In genomic region chr3:188583476-188584161, GRCh38 we compare ENCODE assay signal across 10 cellular contexts.
A peak's percentile ranks its signal among the peaks of the same experiment; 100 is the strongest.
DNase-seq lines count a peak whose midpoint lies in the region; ATAC-seq lines count a peak whose summit lies in the region.
"Had no signal": no experiment of that assay in that cellular context is flagged by ENCODE, and none has a peak within 500 bp of the region (broad histone marks: within the 10 kb centered on the region; RNA-seq: fewer than 3 reads in every experiment).

No MANE protein-coding gene starts in this region.

- intact Hi-C loops in activated T-helper 2 cell treated with anti-CD3 and anti-CD28 coated beads, Interferon-gamma antibody, Interleukin-2, Interleukin-4, amounts not matched to agents 10 μg/mL and 5 μg/mL and 100 μg/mL, durations not matched to agents 14 hours and 24 hours and 36 hours (cut with micrococcal nuclease) = loop anchor here (1.0 to 10.0 kb wide), 9 partner anchors 100 to 839 kb away; partner anchors contain the start of gene BCL6

- H3K23ac ChIP-seq in mesendoderm (ENCODE audit: low read length) = no peak overlapping the region

- H3K4me3 ChIP-seq in mesendoderm (ENCODE audit: low read length) (no peak overlapping the region), MG63 (no peak overlapping the region)

- H3K9me3 ChIP-seq in MG63 = no peaks in the 10 kb centered on the region

- H3K9ac ChIP-seq in mesendoderm (ENCODE audit: low read length) = no peak overlapping the region

- CTCF ChIA-PET in activated CD8-positive, alpha-beta memory T cell treated with anti-CD3 and anti-CD28 coated beads, Interleukin-2, amount 10 ng/mL, durations not matched to agents 7 days and 5 days (lab: Charles Lee) = interaction anchor here (0.8 kb wide), 1 partner anchor 843 kb away, joined by 5 read pairs; no protein-coding TSS in a partner anchor

- peaks cover 5% of the 10 kb centered on the region for H3K4me1 ChIP-seq in mesendoderm (ENCODE audit: control insufficient read depth, low read depth, low read length)

- peak; percentile 67 for DNase-seq in activated CD8-positive, alpha-beta memory T cell treated with anti-CD3 and anti-CD28 coated beads for 24 hours
- no peak for DNase-seq in activated CD8-positive, alpha-beta memory T cell treated with anti-CD3 and anti-CD28 coated beads, Interleukin-2, amount 10 ng/mL, durations not matched to agents 7 days and 5 days
- no peak for DNase-seq in activated T-helper 2 cell treated with anti-CD3 and anti-CD28 coated beads, Interferon-gamma antibody, Interleukin-2, Interleukin-4, amounts not matched to agents 10 μg/mL and 5 μg/mL and 100 μg/mL, durations not matched to agents 14 hours and 24 hours and 36 hours (ENCODE audit: low spot score)
- DNase-seq in mesendoderm (no peak), MG63 (no peak), KG1 (lab: John Stamatoyannopoulos, UW) (no peak)
- DNase-seq: NCI-H2227 treated with DMSO at 0.1 percent for 48 hours, posterior cingulate gyrus had no signal

- H3K79me2 ChIP-seq in mesendoderm (ENCODE audit: control insufficient read depth, insufficient read depth, low read length) = no peaks in the 10 kb centered on the region

- no peak overlapping the region for H2BK15ac ChIP-seq in mesendoderm (replicated peaks; ENCODE audit: low read depth)

- H3K4me3 Mint-ChIP-seq in activated CD8-positive, alpha-beta memory T cell treated with anti-CD3 and anti-CD28 coated beads, Interleukin-2, amount 10 ng/mL, durations not matched to agents 7 days and 5 days = no peak overlapping the region
- H3K4me3 Mint-ChIP-seq in activated T-helper 2 cell treated with anti-CD3 and anti-CD28 coated beads, Interferon-gamma antibody, Interleukin-2, Interleukin-4, amounts not matched to agents 10 μg/mL and 5 μg/mL and 100 μg/mL, durations not matched to agents 14 hours and 24 hours and 36 hours (ENCODE audit: low read depth) = peak overlapping the region; percentile 13
- H3K4me3 Mint-ChIP-seq in stimulated activated memory B cell treated with anti-CD40 and anti-IgM and Interleukin-4, amounts not matched to agents 10 μg/mL and 1 μg/mL and 100 μg/mL, for 72 hours = no peak overlapping the region

- H3K27ac ChIP-seq in mesendoderm (ENCODE audit: low read depth, low read length) = no peak overlapping the region

- H3K79me1 ChIP-seq in mesendoderm (ENCODE audit: low read length) = no peaks in the 10 kb centered on the region

- H3K4me2 ChIP-seq in mesendoderm (ENCODE audit: low read length) = no peak overlapping the region

- no peak overlapping the region for H4K5ac ChIP-seq in mesendoderm (ENCODE audit: low read length)

- no peak overlapping the region for H2BK5ac ChIP-seq in mesendoderm (ENCODE audit: low read length)

- H3K27me3 Mint-ChIP-seq in activated CD8-positive, alpha-beta memory T cell treated with anti-CD3 and anti-CD28 coated beads, Interleukin-2, amount 10 ng/mL, durations not matched to agents 7 days and 5 days = no peaks in the 10 kb centered on the region
- H3K27me3 Mint-ChIP-seq in activated T-helper 2 cell treated with anti-CD3 and anti-CD28 coated beads, Interferon-gamma antibody, Interleukin-2, Interleukin-4, amounts not matched to agents 10 μg/mL and 5 μg/mL and 100 μg/mL, durations not matched to agents 14 hours and 24 hours and 36 hours (ENCODE audit: low read depth) = no peaks in the 10 kb centered on the region
- H3K27me3 Mint-ChIP-seq in stimulated activated memory B cell treated with anti-CD40 and anti-IgM and Interleukin-4, amounts not matched to agents 10 μg/mL and 1 μg/mL and 100 μg/mL, for 72 hours = no peaks in the 10 kb centered on the region

- peak overlapping the region; percentile 6 for H3K56ac ChIP-seq in mesendoderm (ENCODE audit: low read length)

- WGBS in mesendoderm (ENCODE audit: extremely low coverage, insufficient coverage, low lambda C conversion rate) = no CpG with 5 or more reads among the region's 8 CpGs

- no peak overlapping the region for H3K27ac Mint-ChIP-seq in activated CD8-positive, alpha-beta memory T cell treated with anti-CD3 and anti-CD28 coated beads, Interleukin-2, amount 10 ng/mL, durations not matched to agents 7 days and 5 days
- H3K27ac Mint-ChIP-seq in activated T-helper 2 cell treated with anti-CD3 and anti-CD28 coated beads, Interferon-gamma antibody, Interleukin-2, Interleukin-4, amounts not matched to agents 10 μg/mL and 5 μg/mL and 100 μg/mL, durations not matched to agents 14 hours and 24 hours and 36 hours = no peak overlapping the region
- H3K27ac Mint-ChIP-seq in stimulated activated memory B cell treated with anti-CD40 and anti-IgM and Interleukin-4, amounts not matched to agents 10 μg/mL and 1 μg/mL and 100 μg/mL, for 72 hours = no peak overlapping the region

- H3K18ac ChIP-seq in mesendoderm (ENCODE audit: low read length) = no peak overlapping the region

- H3K4me1 Mint-ChIP-seq in activated CD8-positive, alpha-beta memory T cell treated with anti-CD3 and anti-CD28 coated beads, Interleukin-2, amount 10 ng/mL, durations not matched to agents 7 days and 5 days = peaks cover 9% of the 10 kb centered on the region
- H3K4me1 Mint-ChIP-seq in activated T-helper 2 cell treated with anti-CD3 and anti-CD28 coated beads, Interferon-gamma antibody, Interleukin-2, Interleukin-4, amounts not matched to agents 10 μg/mL and 5 μg/mL and 100 μg/mL, durations not matched to agents 14 hours and 24 hours and 36 hours (ENCODE audit: low read depth) = peaks cover 31% of the 10 kb centered on the region
- H3K4me1 Mint-ChIP-seq in stimulated activated memory B cell treated with anti-CD40 and anti-IgM and Interleukin-4, amounts not matched to agents 10 μg/mL and 1 μg/mL and 100 μg/mL, for 72 hours = peaks cover 12% of the 10 kb centered on the region

- no peaks in the 10 kb centered on the region for H3K9me3 Mint-ChIP-seq in activated CD8-positive, alpha-beta memory T cell treated with anti-CD3 and anti-CD28 coated beads, Interleukin-2, amount 10 ng/mL, durations not matched to agents 7 days and 5 days (ENCODE audit: low read depth)
- H3K9me3 Mint-ChIP-seq in activated T-helper 2 cell treated with anti-CD3 and anti-CD28 coated beads, Interferon-gamma antibody, Interleukin-2, Interleukin-4, amounts not matched to agents 10 μg/mL and 5 μg/mL and 100 μg/mL, durations not matched to agents 14 hours and 24 hours and 36 hours = no peaks in the 10 kb centered on the region
- no peaks in the 10 kb centered on the region for H3K9me3 Mint-ChIP-seq in stimulated activated memory B cell treated with anti-CD40 and anti-IgM and Interleukin-4, amounts not matched to agents 10 μg/mL and 1 μg/mL and 100 μg/mL, for 72 hours

- H4K8ac ChIP-seq in mesendoderm (ENCODE audit: low read depth, low read length) = no peak overlapping the region

- no peaks in the 10 kb centered on the region for H3K36me3 ChIP-seq in mesendoderm (ENCODE audit: control insufficient read depth, insufficient read depth, low read length)
- no peaks in the 10 kb centered on the region for H3K36me3 ChIP-seq in MG63

- no peak overlapping the region for H2AK5ac ChIP-seq in mesendoderm (ENCODE audit: low read length)

- no peaks in the 10 kb centered on the region for H3K36me3 Mint-ChIP-seq in activated CD8-positive, alpha-beta memory T cell treated with anti-CD3 and anti-CD28 coated beads, Interleukin-2, amount 10 ng/mL, durations not matched to agents 7 days and 5 days
- peaks cover 4% of the 10 kb centered on the region for H3K36me3 Mint-ChIP-seq in activated T-helper 2 cell treated with anti-CD3 and anti-CD28 coated beads, Interferon-gamma antibody, Interleukin-2, Interleukin-4, amounts not matched to agents 10 μg/mL and 5 μg/mL and 100 μg/mL, durations not matched to agents 14 hours and 24 hours and 36 hours (ENCODE audit: low read depth)
- peaks cover 5% of the 10 kb centered on the region for H3K36me3 Mint-ChIP-seq in stimulated activated memory B cell treated with anti-CD40 and anti-IgM and Interleukin-4, amounts not matched to agents 10 μg/mL and 1 μg/mL and 100 μg/mL, for 72 hours

- no peaks in the 10 kb centered on the region for H3K27me3 ChIP-seq in mesendoderm (ENCODE audit: insufficient read depth, low read length, poor library complexity)
- H3K27me3 ChIP-seq in MG63 = no peaks in the 10 kb centered on the region

- peak overlapping the region; percentile 28 for H2BK120ac ChIP-seq in mesendoderm (ENCODE audit: low read depth, low read length)

- no peak for ATAC-seq in activated CD8-positive, alpha-beta memory T cell treated with anti-CD3 and anti-CD28 coated beads, Interleukin-2, amount 10 ng/mL, durations not matched to agents 7 days and 5 days
- peak; percentile 75 for ATAC-seq in stimulated activated memory B cell treated with anti-CD40 and anti-IgM and Interleukin-4, amounts not matched to agents 10 μg/mL and 1 μg/mL and 100 μg/mL, for 72 hours
- ATAC-seq in GM21723 (IDR thresholded peaks at IDR 0.05; ENCODE audit: unreplicated experiment) = no peak

- H3K4ac ChIP-seq in mesendoderm (ENCODE audit: low read depth, low read length) = no peak overlapping the region
